Comparison of ENCODE assay signal across 21 cellular contexts in genomic region chr5:98296426-98296825, GRCh38.
DNase-seq lines count a peak whose midpoint lies in the region; ATAC-seq and TF ChIP-seq lines count a peak whose summit lies in the region.
"Had no signal": no experiment of that assay in that cellular context is flagged by ENCODE, and none has a peak within 500 bp of the region (broad histone marks: within the 10 kb centered on the region; RNA-seq: fewer than 3 reads in every experiment).

No MANE protein-coding gene starts in this region.

- ATAC-seq in GM18517 (IDR thresholded peaks at IDR 0.05; ENCODE audit: unreplicated experiment): no peak
- ATAC-seq: activated naive CD8-positive, alpha-beta T cell treated with anti-CD3 and anti-CD28 coated beads, Interleukin-2, amount 50 U/mL, for 24 hours; left lung; sciatic nerve; upper lobe of right lung had no signal

- DNase-seq in A172 (ENCODE audit: low spot score) (peak; percentile 29), HCEC 1CT (peak; percentile 9), amniotic epithelial cell (ENCODE audit: low read depth) (peak; percentile 62), fibroblast of the aortic adventitia (ENCODE audit: low read depth) (peak; percentile 43), MG63 (no peak), NCI-H2029 (lab: John Stamatoyannopoulos, UW) (no peak)
- no peak for DNase-seq in activated CD4-positive, alpha-beta memory T cell treated with anti-CD3 and anti-CD28 coated beads, Interleukin-2, amount 10 ng/mL, durations not matched to agents 7 days and 5 days
- DNase-seq: activated B cell treated with CpG ODN at 0.5 μM for 24 hours; activated naive CD8-positive, alpha-beta T cell treated with anti-CD3 and anti-CD28 coated beads, Interleukin-2, amount 50 U/mL, for 24 hours; CD4-positive, alpha-beta T cell; DMS79; left lung; NCI-H1930; NCI-H510A treated with DMSO at 0.1 percent for 48 hours; occipital lobe; stimulated activated CD4-positive, alpha-beta T cell treated with anti-CD3 and anti-CD28 coated beads, Interleukin-2, amount 100 ng/mL, for 24 hours; stomach; upper lobe of right lung had no signal

- no peak overlapping the region for H3K4me3 Mint-ChIP-seq in activated CD4-positive, alpha-beta memory T cell treated with anti-CD3 and anti-CD28 coated beads, Interleukin-2, amount 10 ng/mL, durations not matched to agents 7 days and 5 days
- H3K4me3 Mint-ChIP-seq: activated B cell treated with CpG ODN at 0.5 μM for 24 hours; activated naive CD8-positive, alpha-beta T cell treated with anti-CD3 and anti-CD28 coated beads, Interleukin-2, amount 50 U/mL, for 24 hours; CD4-positive, alpha-beta T cell; central memory CD8-positive, alpha-beta T cell had no signal

- H3K27ac Mint-ChIP-seq in activated CD4-positive, alpha-beta memory T cell treated with anti-CD3 and anti-CD28 coated beads, Interleukin-2, amount 10 ng/mL, durations not matched to agents 7 days and 5 days: no peak overlapping the region
- H3K27ac Mint-ChIP-seq: activated B cell treated with CpG ODN at 0.5 μM for 24 hours; activated naive CD8-positive, alpha-beta T cell treated with anti-CD3 and anti-CD28 coated beads, Interleukin-2, amount 50 U/mL, for 24 hours; CD4-positive, alpha-beta T cell had no signal

- H3K27me3 Mint-ChIP-seq in activated CD4-positive, alpha-beta memory T cell treated with anti-CD3 and anti-CD28 coated beads, Interleukin-2, amount 10 ng/mL, durations not matched to agents 7 days and 5 days: no peaks in the 10 kb centered on the region
- H3K27me3 Mint-ChIP-seq: activated B cell treated with CpG ODN at 0.5 μM for 24 hours; activated naive CD8-positive, alpha-beta T cell treated with anti-CD3 and anti-CD28 coated beads, Interleukin-2, amount 50 U/mL, for 24 hours; CD4-positive, alpha-beta T cell; central memory CD8-positive, alpha-beta T cell had no signal

- POLR2A ChIA-PET in activated CD4-positive, alpha-beta memory T cell treated with anti-CD3 and anti-CD28 coated beads, Interleukin-2, amount 10 ng/mL, durations not matched to agents 7 days and 5 days (lab: Charles Lee): no interaction called here

- CTCF ChIA-PET in activated CD4-positive, alpha-beta memory T cell treated with anti-CD3 and anti-CD28 coated beads, Interleukin-2, amount 10 ng/mL, durations not matched to agents 7 days and 5 days (lab: Charles Lee): no interaction called here

- no peaks in the 10 kb centered on the region for H3K9me3 ChIP-seq in MG63
- H3K9me3 ChIP-seq: left lung, stomach, upper lobe of right lung had no signal

- no peaks in the 10 kb centered on the region for H3K27me3 ChIP-seq in MG63
- H3K27me3 ChIP-seq: left lung, stomach, upper lobe of right lung had no signal

- H3K36me3 ChIP-seq in MG63: no peaks in the 10 kb centered on the region
- H3K36me3 ChIP-seq: left lung, stomach, upper lobe of right lung had no signal

- H3K4me3 ChIP-seq in fibroblast of the aortic adventitia (ENCODE audit: low read depth, low read length): no peak overlapping the region
- no peak overlapping the region for H3K4me3 ChIP-seq in MG63
- H3K4me3 ChIP-seq: left lung, stomach, upper lobe of right lung had no signal

- no peak for TF ChIP-seq CTCF in fibroblast of the aortic adventitia (IDR thresholded peaks at IDR 0.05; ENCODE audit: insufficient read depth, low read length)

- no peaks in the 10 kb centered on the region for H3K9me3 Mint-ChIP-seq in activated CD4-positive, alpha-beta memory T cell treated with anti-CD3 and anti-CD28 coated beads, Interleukin-2, amount 10 ng/mL, durations not matched to agents 7 days and 5 days
- H3K9me3 Mint-ChIP-seq: activated B cell treated with CpG ODN at 0.5 μM for 24 hours; activated naive CD8-positive, alpha-beta T cell treated with anti-CD3 and anti-CD28 coated beads, Interleukin-2, amount 50 U/mL, for 24 hours; CD4-positive, alpha-beta T cell had no signal

- no peaks in the 10 kb centered on the region for H3K4me1 Mint-ChIP-seq in activated CD4-positive, alpha-beta memory T cell treated with anti-CD3 and anti-CD28 coated beads, Interleukin-2, amount 10 ng/mL, durations not matched to agents 7 days and 5 days
- H3K4me1 Mint-ChIP-seq: activated B cell treated with CpG ODN at 0.5 μM for 24 hours; activated naive CD8-positive, alpha-beta T cell treated with anti-CD3 and anti-CD28 coated beads, Interleukin-2, amount 50 U/mL, for 24 hours; central memory CD8-positive, alpha-beta T cell had no signal

- H3K36me3 Mint-ChIP-seq in activated CD4-positive, alpha-beta memory T cell treated with anti-CD3 and anti-CD28 coated beads, Interleukin-2, amount 10 ng/mL, durations not matched to agents 7 days and 5 days (ENCODE audit: low read depth): no peaks in the 10 kb centered on the region

Comparison
In these comparisons a context has a peak if more than half of its experiments do, and no peak if none do; other contexts are left out.
1. DNase-seq: peak in A172 (single experiment), HCEC 1CT (single experiment), amniotic epithelial cell (single experiment) and fibroblast of the aortic adventitia (single experiment); none in MG63 (single experiment), activated CD4-positive, alpha-beta memory T cell treated with anti-CD3 and anti-CD28 coated beads, Interleukin-2, amount 10 ng/mL, durations not matched to agents 7 days and 5 days (single experiment) and NCI-H2029 (single experiment).